In the genomic region with DNA sequence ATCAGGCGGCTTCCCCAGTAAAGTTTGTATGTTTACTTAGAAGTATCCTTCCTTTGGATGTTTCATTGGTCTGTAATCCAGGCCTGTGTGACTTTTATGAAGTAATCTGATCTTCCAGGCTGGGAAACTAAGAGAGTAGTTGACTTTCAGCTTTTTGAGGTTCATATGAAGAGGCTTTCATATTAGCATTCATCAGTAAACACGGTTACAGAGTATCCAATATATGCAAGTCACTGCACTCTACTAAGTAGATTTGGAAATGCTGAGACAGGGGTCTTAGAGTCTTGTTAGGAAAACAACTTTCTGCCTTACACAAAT, we compare ENCODE assay signal across 8 cellular contexts. TPM values are rescaled to one million over a fixed set of nuclear protein-coding genes. Genes with fewer than 3 reads are reported as not detected.
DNase-seq lines count a peak whose midpoint lies in the region; ATAC-seq and TF ChIP-seq lines count a peak whose summit lies in the region.

No MANE protein-coding gene starts in this region.

- peaks cover 74% of the 10 kb centered on the region for H3K79me2 ChIP-seq in mammary epithelial cell (ENCODE audit: insufficient read depth, low read length)

- peak; percentile 38 for DNase-seq in AG10803 (ENCODE audit: low read depth)
- DNase-seq in mammary epithelial cell, result peak; percentile 20
- DNase-seq in mucosa of descending colon, result no peak
- no peak for DNase-seq in middle frontal gyrus (ENCODE audit: extremely low spot score, low spot score)
- no peak for DNase-seq in NOMO-1 treated with dmso at 0.1 percent for 144 hours (lab: John Stamatoyannopoulos, UW; ENCODE audit: unreplicated experiment)
- DNase-seq in RPMI8226, result no peak
- no peak for DNase-seq in iPS-NIHi11 (ENCODE audit: low spot score)

- H2AFZ ChIP-seq in mammary epithelial cell (ENCODE audit: low read depth, low read length), result peak overlapping the region; percentile 86

- H3K9me3 ChIP-seq in mammary epithelial cell (replicated peaks; ENCODE audit: insufficient read depth, low read length) (no peaks in the 10 kb centered on the region), mucosa of descending colon (no peaks in the 10 kb centered on the region)

- peak overlapping the region; percentile 85 for H3K4me2 ChIP-seq in mammary epithelial cell (ENCODE audit: insufficient read depth, low read depth, low read length)

- H3K9me3 Mint-ChIP-seq in IgD-negative memory B cell, result no peaks in the 10 kb centered on the region

- no peak for ATAC-seq in mucosa of descending colon

- peak overlapping the region; percentile 94 to 99 (median 97) for H3K4me3 Mint-ChIP-seq in IgD-negative memory B cell

- peaks cover 3% of the 10 kb centered on the region for H3K36me3 Mint-ChIP-seq in IgD-negative memory B cell

- H3K4me3 ChIP-seq in AG10803 (ENCODE audit: low read length) (peak overlapping the region; percentile 78), mammary epithelial cell (replicated peaks in 1 of 3; ENCODE audit: insufficient read depth in 1 of 3, low read depth in 2 of 3, low read length in 3 of 3) (peak overlapping the region; percentile 73 to 93 (median 83)), mucosa of descending colon (peak overlapping the region; percentile 58)

- dilution Hi-C loops in mammary epithelial cell (cut with HindIII; ENCODE audit: low sequenced_read_pairs), result no loop called here

- no peaks in the 10 kb centered on the region for H4K20me1 ChIP-seq in mammary epithelial cell (ENCODE audit: insufficient read depth, low read length)

- in situ Hi-C loops in mammary epithelial cell (cut with MboI; ENCODE audit: low sequenced_read_pairs in 2 of 2), result no loop called here

- H3K4me1 Mint-ChIP-seq in IgD-negative memory B cell, result peaks cover 17 to 33% (median 25%) of the 10 kb centered on the region in 3 donors

- TF ChIP-seq CTCF in AG10803 (conservative IDR thresholded peaks at IDR 0.05; ENCODE audit: low read length) (no peak), mammary epithelial cell (conservative IDR thresholded peaks at IDR 0.05 in 1 of 2, IDR thresholded peaks at IDR 0.05 in 1 of 2; ENCODE audit: extremely low read depth in 1 of 2, insufficient read depth in 1 of 2, low read depth in 1 of 2, low read length in 2 of 2) (no peak), mucosa of descending colon (IDR thresholded peaks at IDR 0.05) (no peak)

- intact Hi-C loops in mammary epithelial cell (cut with micrococcal nuclease) (no loop called here), mucosa of descending colon (cut with DNase I, micrococcal nuclease) (no loop called here)

- H3K27ac Mint-ChIP-seq in IgD-negative memory B cell, result peak overlapping the region; percentile 62 to 94 (median 83)

- H3K27me3 ChIP-seq in mammary epithelial cell (ENCODE audit: insufficient read depth, low read length), result no peaks in the 10 kb centered on the region

- H3K4me1 ChIP-seq in mammary epithelial cell (ENCODE audit: insufficient read depth, low read length), result peaks cover 12% of the 10 kb centered on the region
- H3K4me1 ChIP-seq in mucosa of descending colon (ENCODE audit: low read depth), result peaks cover 14% of the 10 kb centered on the region

- TSS peak; percentile 55 for BruUV-seq in mammary epithelial cell (replicated peaks; lab: Mats Ljungman, UMichigan)

- peak overlapping the region; percentile 86 for H3K27ac ChIP-seq in mammary epithelial cell (ENCODE audit: insufficient read depth, low read depth, low read length)

- H3K9ac ChIP-seq in mammary epithelial cell (ENCODE audit: insufficient read depth, low read length), result peak overlapping the region; percentile 91

- H3K36me3 ChIP-seq in mammary epithelial cell (ENCODE audit: insufficient read depth, low read length), result peaks cover 17% of the 10 kb centered on the region
- no peaks in the 10 kb centered on the region for H3K36me3 ChIP-seq in mucosa of descending colon (ENCODE audit: low read depth)

- CTCF ChIA-PET in mammary epithelial cell (lab: Charles Lee; ENCODE audit: low non-redundant PET), result no interaction called here

- 0% methylated on average over 2 of the region's 2 CpGs for WGBS in mammary epithelial cell (ENCODE audit: low coverage, missing lambda C conversion rate)

- no peaks in the 10 kb centered on the region for H3K27me3 Mint-ChIP-seq in IgD-negative memory B cell

RNA-seq across cellular contexts. Expression of a gene that starts 1.1 kb away (rescaled TPM):
- polyA plus RNA-seq in IgD-negative memory B cell (14.8 TPM), mammary epithelial cell (20.1 TPM)
- total RNA-seq in mammary epithelial cell (10 to 100 TPM; 23.2 to 53.0 TPM), mucosa of descending colon (10 to 100 TPM; 37.1 to 53.6 (median 40.1) TPM)
- 29.3 TPM for polyA minus RNA-seq in mammary epithelial cell

RNA-seq across cellular contexts. Expression of a gene that starts 15.0 kb away (rescaled TPM):
- polyA plus RNA-seq in IgD-negative memory B cell (49.7 TPM), mammary epithelial cell (22.4 TPM)
- total RNA-seq in mammary epithelial cell (10 to 100 TPM; 20.8 to 39.8 TPM), mucosa of descending colon (10 to 100 TPM; 10.7 to 19.2 (median 18.2) TPM)
- polyA minus RNA-seq in mammary epithelial cell, result 16.5 TPM

RNA-seq across cellular contexts. Expression of a gene that starts 15.2 kb away (rescaled TPM):
- 15.0 TPM for polyA plus RNA-seq in IgD-negative memory B cell
- total RNA-seq in mammary epithelial cell, result 10 to 100 TPM; 25.0 to 25.7 TPM
- 17.7 TPM for polyA plus RNA-seq in mammary epithelial cell
- polyA minus RNA-seq in mammary epithelial cell, result 9.2 TPM
- 10 to 100 TPM; 12.0 to 14.7 (median 13.8) TPM for total RNA-seq in mucosa of descending colon

Comparison
In these comparisons a context has a peak if more than half of its experiments do, and no peak if none do; other contexts are left out.
1. DNase-seq: peak in AG10803 (single experiment) and mammary epithelial cell (single experiment); none in mucosa of descending colon (0 of 3), middle frontal gyrus (single experiment), NOMO-1 treated with dmso at 0.1 percent for 144 hours (single experiment), RPMI8226 (single experiment) and iPS-NIHi11 (single experiment).
2. Peak in every context shown above with its lines, with median percentiles within 50 percentile points of each other: H3K4me3 ChIP-seq.